ENCODE assay signal across 17 cellular contexts in genomic region chr13:35729926-35730627, GRCh38.
DNase-seq lines count a peak whose midpoint lies in the region; ATAC-seq and TF ChIP-seq lines count a peak whose summit lies in the region.
"Had no signal": no experiment of that assay in that cellular context is flagged by ENCODE, and none has a peak within 500 bp of the region (broad histone marks: within the 10 kb centered on the region; RNA-seq: fewer than 3 reads in every experiment).

No MANE protein-coding gene starts in this region.

- TF ChIP-seq POLR2A in Peyer's patch (IDR thresholded peaks at IDR 0.05): no peak

- ATAC-seq in GM19025 (IDR thresholded peaks at IDR 0.05; ENCODE audit: low read depth, unreplicated experiment) (peak; percentile 93), HG02588 (IDR thresholded peaks at IDR 0.05; ENCODE audit: unreplicated experiment) (peak; percentile 75), HG03565 (IDR thresholded peaks at IDR 0.05; ENCODE audit: unreplicated experiment) (peak; percentile 77), left lobe of liver (peak; percentile 45)
- ATAC-seq in activated T-helper 17 cell treated with anti-CD3 and anti-CD28 coated beads, Interleukin-2, amount 50 U/mL, for 72 hours (replicated peaks): no peak

- no peaks in the 10 kb centered on the region for H3K36me3 ChIP-seq in Peyer's patch

- no peaks in the 10 kb centered on the region for H3K27me3 ChIP-seq in Peyer's patch

- H3K9me3 Mint-ChIP-seq in activated T-helper 17 cell treated with anti-CD3 and anti-CD28 coated beads, Interleukin-2, amount 50 U/mL, for 72 hours: peaks cover 8% of the 10 kb centered on the region
- H3K9me3 Mint-ChIP-seq: nephron had no signal

- peaks cover 8% of the 10 kb centered on the region for H3K27me3 Mint-ChIP-seq in activated T-helper 17 cell treated with anti-CD3 and anti-CD28 coated beads, Interleukin-2, amount 50 U/mL, for 72 hours
- H3K27me3 Mint-ChIP-seq: central memory CD8-positive, alpha-beta T cell had no signal

- no peak overlapping the region for H3K27ac Mint-ChIP-seq in activated T-helper 17 cell treated with anti-CD3 and anti-CD28 coated beads, Interleukin-2, amount 50 U/mL, for 72 hours

- no peak overlapping the region for H3K27ac ChIP-seq in Peyer's patch

- no peaks in the 10 kb centered on the region for H3K9me3 ChIP-seq in Peyer's patch

- H3K4me1 Mint-ChIP-seq in activated T-helper 17 cell treated with anti-CD3 and anti-CD28 coated beads, Interleukin-2, amount 50 U/mL, for 72 hours: no peaks in the 10 kb centered on the region
- H3K4me1 Mint-ChIP-seq: CD4-positive, CD25-positive, alpha-beta regulatory T cell; central memory CD8-positive, alpha-beta T cell had no signal

- no peak for TF ChIP-seq CTCF in Peyer's patch (IDR thresholded peaks at IDR 0.05)

- peak; percentile 51 for DNase-seq in left lobe of liver (ENCODE audit: low spot score)
- no peak for DNase-seq in Peyer's patch
- DNase-seq in GM19240 (ENCODE audit: insufficient read length, low spot score): no peak
- DNase-seq in NCI-H2196 treated with DMSO at 0.1 percent for 48 hours (lab: John Stamatoyannopoulos, UW; ENCODE audit: unreplicated experiment): no peak
- DNase-seq: activated CD4-positive, alpha-beta T cell treated with anti-CD3 and anti-CD28 coated beads for 4 hours; activated gamma-delta T cell treated with Interleukin-2 at 50 U/mL for 16 hours; CD4-positive, CD25-positive, alpha-beta regulatory T cell; GOT3; NCI-H1694; SW 1271 had no signal

- H3K4me1 ChIP-seq in Peyer's patch: no peaks in the 10 kb centered on the region

- H3K36me3 Mint-ChIP-seq in activated T-helper 17 cell treated with anti-CD3 and anti-CD28 coated beads, Interleukin-2, amount 50 U/mL, for 72 hours (ENCODE audit: low read depth): no peaks in the 10 kb centered on the region
- H3K36me3 Mint-ChIP-seq: CD4-positive, CD25-positive, alpha-beta regulatory T cell had no signal

- H3K4me3 Mint-ChIP-seq in activated T-helper 17 cell treated with anti-CD3 and anti-CD28 coated beads, Interleukin-2, amount 50 U/mL, for 72 hours: no peak overlapping the region
- H3K4me3 Mint-ChIP-seq: CD4-positive, CD25-positive, alpha-beta regulatory T cell; central memory CD8-positive, alpha-beta T cell; nephron had no signal

- no peak overlapping the region for H3K4me3 ChIP-seq in Peyer's patch
- H3K4me3 ChIP-seq: smooth muscle cell had no signal
